In the genomic region with DNA sequence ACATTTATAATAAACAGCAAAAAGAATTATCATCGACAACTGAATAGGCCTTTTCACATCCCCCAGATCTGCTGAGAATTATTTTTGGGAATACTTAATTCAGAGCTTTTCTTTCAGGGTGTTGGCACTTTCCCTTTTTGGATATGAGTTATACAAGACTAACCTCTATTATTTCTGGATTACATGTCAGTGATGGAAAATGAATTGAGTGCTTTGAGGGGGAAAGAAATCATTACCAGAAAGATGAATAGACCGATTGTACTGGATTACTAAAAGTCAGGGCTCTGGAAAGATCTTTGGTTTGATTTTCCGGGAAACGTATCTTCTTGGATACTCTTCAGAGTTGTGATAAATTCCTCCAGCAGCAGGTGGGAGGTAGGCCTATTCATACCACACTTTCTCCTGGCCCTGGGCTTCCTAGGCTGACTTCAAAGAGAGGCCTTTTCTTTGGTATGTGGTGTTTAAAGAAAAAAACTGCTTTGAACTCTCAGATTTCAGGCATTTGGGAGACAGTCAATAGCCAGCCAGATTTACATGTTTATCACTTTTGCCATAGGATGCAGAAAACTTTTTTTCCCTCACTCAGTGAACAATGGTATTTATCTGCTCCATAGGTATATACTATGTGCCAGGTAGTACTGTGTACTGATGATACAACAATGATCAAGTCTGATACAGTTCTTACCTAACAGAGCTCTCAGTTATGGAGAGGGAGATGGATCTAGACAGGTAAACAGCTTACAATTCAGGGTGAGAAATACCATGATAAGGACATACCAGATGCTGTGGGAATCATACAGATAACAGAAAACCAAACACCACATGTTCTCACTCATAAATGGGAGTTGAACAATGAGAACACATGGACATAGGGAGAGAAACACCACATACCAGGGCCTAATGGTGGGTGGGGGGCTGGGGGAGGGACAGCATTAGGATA, we compare ENCODE assay signal across 1 cellular context.
TF ChIP-seq lines count a peak whose summit lies in the region.

No MANE protein-coding gene starts in this region.

TF ChIP-seq in GM23338, 12 proteins besides CTCF, POLR2A, EP300 and RAD21:
- TF ChIP-seq, protein P1, sequence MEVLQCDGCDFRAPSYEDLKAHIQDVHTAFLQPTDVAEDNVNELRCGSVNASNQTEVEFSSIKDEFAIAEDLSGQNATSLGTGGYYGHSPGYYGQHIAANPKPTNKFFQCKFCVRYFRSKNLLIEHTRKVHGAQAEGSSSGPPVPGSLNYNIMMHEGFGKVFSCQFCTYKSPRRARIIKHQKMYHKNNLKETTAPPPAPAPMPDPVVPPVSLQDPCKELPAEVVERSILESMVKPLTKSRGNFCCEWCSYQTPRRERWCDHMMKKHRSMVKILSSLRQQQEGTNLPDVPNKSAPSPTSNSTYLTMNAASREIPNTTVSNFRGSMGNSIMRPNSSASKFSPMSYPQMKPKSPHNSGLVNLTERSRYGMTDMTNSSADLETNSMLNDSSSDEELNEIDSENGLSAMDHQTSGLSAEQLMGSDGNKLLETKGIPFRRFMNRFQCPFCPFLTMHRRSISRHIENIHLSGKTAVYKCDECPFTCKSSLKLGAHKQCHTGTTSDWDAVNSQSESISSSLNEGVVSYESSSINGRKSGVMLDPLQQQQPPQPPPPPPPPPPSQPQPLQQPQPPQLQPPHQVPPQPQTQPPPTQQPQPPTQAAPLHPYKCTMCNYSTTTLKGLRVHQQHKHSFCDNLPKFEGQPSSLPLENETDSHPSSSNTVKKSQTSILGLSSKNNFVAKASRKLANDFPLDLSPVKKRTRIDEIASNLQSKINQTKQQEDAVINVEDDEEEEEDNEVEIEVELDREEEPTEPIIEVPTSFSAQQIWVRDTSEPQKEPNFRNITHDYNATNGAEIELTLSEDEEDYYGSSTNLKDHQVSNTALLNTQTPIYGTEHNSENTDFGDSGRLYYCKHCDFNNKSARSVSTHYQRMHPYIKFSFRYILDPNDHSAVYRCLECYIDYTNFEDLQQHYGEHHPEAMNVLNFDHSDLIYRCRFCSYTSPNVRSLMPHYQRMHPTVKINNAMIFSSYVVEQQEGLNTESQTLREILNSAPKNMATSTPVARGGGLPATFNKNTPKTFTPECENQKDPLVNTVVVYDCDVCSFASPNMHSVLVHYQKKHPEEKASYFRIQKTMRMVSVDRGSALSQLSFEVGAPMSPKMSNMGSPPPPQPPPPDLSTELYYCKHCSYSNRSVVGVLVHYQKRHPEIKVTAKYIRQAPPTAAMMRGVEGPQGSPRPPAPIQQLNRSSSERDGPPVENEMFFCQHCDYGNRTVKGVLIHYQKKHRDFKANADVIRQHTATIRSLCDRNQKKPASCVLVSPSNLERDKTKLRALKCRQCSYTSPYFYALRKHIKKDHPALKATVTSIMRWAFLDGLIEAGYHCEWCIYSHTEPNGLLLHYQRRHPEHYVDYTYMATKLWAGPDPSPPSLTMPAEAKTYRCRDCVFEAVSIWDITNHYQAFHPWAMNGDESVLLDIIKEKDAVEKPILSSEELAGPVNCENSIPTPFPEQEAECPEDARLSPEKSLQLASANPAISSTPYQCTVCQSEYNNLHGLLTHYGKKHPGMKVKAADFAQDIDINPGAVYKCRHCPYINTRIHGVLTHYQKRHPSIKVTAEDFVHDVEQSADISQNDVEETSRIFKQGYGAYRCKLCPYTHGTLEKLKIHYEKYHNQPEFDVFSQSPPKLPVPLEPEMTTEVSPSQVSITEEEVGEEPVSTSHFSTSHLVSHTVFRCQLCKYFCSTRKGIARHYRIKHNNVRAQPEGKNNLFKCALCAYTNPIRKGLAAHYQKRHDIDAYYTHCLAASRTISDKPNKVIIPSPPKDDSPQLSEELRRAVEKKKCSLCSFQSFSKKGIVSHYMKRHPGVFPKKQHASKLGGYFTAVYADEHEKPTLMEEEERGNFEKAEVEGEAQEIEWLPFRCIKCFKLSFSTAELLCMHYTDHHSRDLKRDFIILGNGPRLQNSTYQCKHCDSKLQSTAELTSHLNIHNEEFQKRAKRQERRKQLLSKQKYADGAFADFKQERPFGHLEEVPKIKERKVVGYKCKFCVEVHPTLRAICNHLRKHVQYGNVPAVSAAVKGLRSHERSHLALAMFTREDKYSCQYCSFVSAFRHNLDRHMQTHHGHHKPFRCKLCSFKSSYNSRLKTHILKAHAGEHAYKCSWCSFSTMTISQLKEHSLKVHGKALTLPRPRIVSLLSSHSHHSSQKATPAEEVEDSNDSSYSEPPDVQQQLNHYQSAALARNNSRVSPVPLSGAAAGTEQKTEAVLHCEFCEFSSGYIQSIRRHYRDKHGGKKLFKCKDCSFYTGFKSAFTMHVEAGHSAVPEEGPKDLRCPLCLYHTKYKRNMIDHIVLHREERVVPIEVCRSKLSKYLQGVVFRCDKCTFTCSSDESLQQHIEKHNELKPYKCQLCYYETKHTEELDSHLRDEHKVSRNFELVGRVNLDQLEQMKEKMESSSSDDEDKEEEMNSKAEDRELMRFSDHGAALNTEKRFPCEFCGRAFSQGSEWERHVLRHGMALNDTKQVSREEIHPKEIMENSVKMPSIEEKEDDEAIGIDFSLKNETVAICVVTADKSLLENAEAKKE (CRISPR knock-in tag; IDR thresholded peaks at IDR 0.05): peak; percentile 36; the same call in 1 of the 2 replicates
- TF ChIP-seq EZH2phosphoT487 (IDR thresholded peaks at IDR 0.05; ENCODE audit: unreplicated experiment): no peak
- no peak for TF ChIP-seq ZNF331 (CRISPR knock-in tag; IDR thresholded peaks at IDR 0.05; ENCODE audit: low read depth)
